Comparison of ENCODE assay signal across 2 cellular contexts in genomic region chr3:191361456-191361855, GRCh38.
TF ChIP-seq lines count a peak whose summit lies in the region.

No MANE protein-coding gene starts in this region.

TF ChIP-seq in H1, 55 proteins besides CTCF, POLR2A, EP300 and RAD21:
- TF ChIP-seq TCF12 (IDR thresholded peaks at IDR 0.05; ENCODE audit: low read depth, low read length) (no peak), USF2 (IDR thresholded peaks at IDR 0.05; ENCODE audit: low read length) (no peak), SAP30 (IDR thresholded peaks at IDR 0.05; ENCODE audit: insufficient read depth, insufficient replicate concordance, low read length) (no peak), SRF (IDR thresholded peaks at IDR 0.05; ENCODE audit: low read depth, low read length) (peak; percentile 18; the same call in 1 of the 2 replicates), RBBP5 (IDR thresholded peaks at IDR 0.05; ENCODE audit: borderline replicate concordance, low read depth, low read length) (no peak)

TF ChIP-seq in HEK293T, 16 proteins besides CTCF, POLR2A, EP300 and RAD21:
- TF ChIP-seq BHLHE40 (IDR thresholded peaks at IDR 0.05; ENCODE audit: borderline replicate concordance) (no peak), ZNF384 (IDR thresholded peaks at IDR 0.05) (no peak), TARDBP (IDR thresholded peaks at IDR 0.05) (no peak), PKNOX1 (IDR thresholded peaks at IDR 0.05) (no peak), FOXK2 (IDR thresholded peaks at IDR 0.05) (no peak), FOXM1 (IDR thresholded peaks at IDR 0.05; ENCODE audit: borderline replicate concordance) (no peak), FOXA1 (IDR thresholded peaks at IDR 0.05) (no peak), HDGF (IDR thresholded peaks at IDR 0.05; ENCODE audit: borderline replicate concordance) (no peak), SUZ12 (IDR thresholded peaks at IDR 0.05) (no peak)
